12 cellular contexts compared by ENCODE assay signal in the genomic region with DNA sequence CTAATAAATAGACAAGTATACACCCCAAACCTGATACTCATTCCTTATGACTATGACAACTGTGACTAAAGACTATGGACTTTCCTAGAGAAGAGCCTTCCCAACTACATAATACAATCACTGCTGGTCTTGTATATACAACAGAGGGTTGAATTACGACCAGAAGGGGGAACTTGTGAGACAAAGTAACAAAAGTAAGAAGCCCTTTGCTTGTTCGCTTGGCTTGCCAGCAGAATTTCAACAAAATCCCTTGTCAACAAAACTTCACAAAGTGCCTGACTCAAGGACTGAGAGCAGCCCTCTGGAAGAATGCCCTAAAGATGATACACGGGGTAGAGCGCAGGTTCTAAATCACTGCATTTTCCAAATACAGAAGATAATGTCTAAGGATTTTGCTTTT.
A peak's percentile ranks its signal among the peaks of the same experiment; 100 is the strongest.
DNase-seq lines count a peak whose midpoint lies in the region; ATAC-seq and TF ChIP-seq lines count a peak whose summit lies in the region.
"Had no signal": no experiment of that assay in that cellular context is flagged by ENCODE, and none has a peak within 500 bp of the region (broad histone marks: within the 10 kb centered on the region; RNA-seq: fewer than 3 reads in every experiment).

No MANE protein-coding gene starts in this region.

- no peak overlapping the region for H3K9ac ChIP-seq in OCI-LY3 (ENCODE audit: low read length)
- H3K9ac ChIP-seq: BLaER1 treated with 17β-estradiol and CSF1 and Interleukin-3, amounts not matched to agents 10 nM and 100 nM had no signal

- no peaks in the 10 kb centered on the region for H3K36me3 Mint-ChIP-seq in effector memory CD8-positive, alpha-beta T cell (ENCODE audit: insufficient read depth)

- H3K4me3 Mint-ChIP-seq in effector memory CD8-positive, alpha-beta T cell = no peak overlapping the region
- H3K4me3 Mint-ChIP-seq: stimulated activated naive CD8-positive, alpha-beta T cell treated with anti-CD3 and anti-CD28 coated beads, Interleukin-15, Interleukin-2, amounts not matched to agents 100 ng/mL and 50 ng/mL, for 24 hours had no signal

- ATAC-seq in Right ventricle myocardium superior (ENCODE audit: poor library complexity) = peak; percentile 12
- no peak for ATAC-seq in heart left ventricle
- ATAC-seq in GM18867 (IDR thresholded peaks at IDR 0.05; ENCODE audit: unreplicated experiment) = no peak
- no peak for ATAC-seq in effector memory CD8-positive, alpha-beta T cell (replicated peaks)
- ATAC-seq in GM19397 (IDR thresholded peaks at IDR 0.05; ENCODE audit: unreplicated experiment) = no peak
- ATAC-seq: sciatic nerve had no signal

- H3K4me3 ChIP-seq in heart left ventricle = no peak overlapping the region
- H3K4me3 ChIP-seq in OCI-LY3 (ENCODE audit: low read length) = no peak overlapping the region
- H3K4me3 ChIP-seq in fibroblast of pulmonary artery (replicated peaks; ENCODE audit: low read depth, low read length) = no peak overlapping the region
- no peak overlapping the region for H3K4me3 ChIP-seq in thyroid gland (replicated peaks in 1 of 3)
- H3K4me3 ChIP-seq: BLaER1 treated with 17β-estradiol and CSF1 and Interleukin-3, amounts not matched to agents 10 nM and 100 nM had no signal

- H3K4me1 Mint-ChIP-seq in effector memory CD8-positive, alpha-beta T cell (ENCODE audit: low read depth in 2 of 2) = no peaks in the 10 kb centered on the region

- peaks cover 0 to 14% (median 4%) of the 10 kb centered on the region in 12 donors for H3K4me1 ChIP-seq in heart left ventricle
- H3K4me1 ChIP-seq in OCI-LY3 (ENCODE audit: low read length) = peaks cover 6% of the 10 kb centered on the region; the same call in 1 of the 2 replicates
- H3K4me1 ChIP-seq in thyroid gland = peaks cover 16 to 27% of the 10 kb centered on the region in 2 donors

- intact Hi-C loops in Right ventricle myocardium superior (cut with DNase I) = no loop called here
- intact Hi-C loops in heart left ventricle (cut with DNase I) = no loop called here
- intact Hi-C loops in thyroid gland (cut with DNase I) = no loop called here

- H3K79me2 ChIP-seq in OCI-LY3 (ENCODE audit: low read length) = no peaks in the 10 kb centered on the region

- no peak overlapping the region for H3K27ac ChIP-seq in heart left ventricle
- no peak overlapping the region for H3K27ac ChIP-seq in OCI-LY3 (ENCODE audit: low read length)
- H3K27ac ChIP-seq in thyroid gland = peak overlapping the region in 2 of 3 donors; percentile 22 to 27
- H3K27ac ChIP-seq: BLaER1 treated with 17β-estradiol and CSF1 and Interleukin-3, amounts not matched to agents 10 nM and 100 nM had no signal

- whole genome bisulfite sequencing in heart left ventricle, 4 donors = 60 to 69% (median 65%) methylated on average over 4 of the region's 4 CpGs
- WGBS in thyroid gland, 2 donors = 38 to 40% methylated on average over 4 of the region's 4 CpGs

- H3K9me3 Mint-ChIP-seq in effector memory CD8-positive, alpha-beta T cell = no peaks in the 10 kb centered on the region
- H3K9me3 Mint-ChIP-seq: stimulated activated naive CD8-positive, alpha-beta T cell treated with anti-CD3 and anti-CD28 coated beads, Interleukin-15, Interleukin-2, amounts not matched to agents 100 ng/mL and 50 ng/mL, for 24 hours had no signal

- no peaks in the 10 kb centered on the region for H4K20me1 ChIP-seq in OCI-LY3 (ENCODE audit: insufficient read depth, low read length)
- H4K20me1 ChIP-seq: BLaER1 treated with 17β-estradiol and CSF1 and Interleukin-3, amounts not matched to agents 10 nM and 100 nM had no signal

- TF ChIP-seq CTCF in heart left ventricle (IDR thresholded peaks at IDR 0.05) = peak in 6 of 12 donors; percentile 8 to 37 (median 14)
- peak; percentile 46 for TF ChIP-seq CTCF in OCI-LY3 (IDR thresholded peaks at IDR 0.05; ENCODE audit: low read depth, low read length)
- peak; percentile 30 for TF ChIP-seq CTCF in fibroblast of pulmonary artery (IDR thresholded peaks at IDR 0.05; ENCODE audit: low read length, missing control alignments)
- TF ChIP-seq CTCF in thyroid gland (IDR thresholded peaks at IDR 0.05) = peak in 3 of 6 experiments; percentile 41 to 45 (median 44)

- no peak overlapping the region for H3K27ac Mint-ChIP-seq in effector memory CD8-positive, alpha-beta T cell
- H3K27ac Mint-ChIP-seq: stimulated activated naive CD8-positive, alpha-beta T cell treated with anti-CD3 and anti-CD28 coated beads, Interleukin-15, Interleukin-2, amounts not matched to agents 100 ng/mL and 50 ng/mL, for 24 hours had no signal

- H3K9me3 ChIP-seq in heart left ventricle (no peaks in the 10 kb centered on the region), OCI-LY3 (ENCODE audit: insufficient read depth, low read length) (no peaks in the 10 kb centered on the region), thyroid gland (no peaks in the 10 kb centered on the region)

- TF ChIP-seq POLR2A in heart left ventricle (IDR thresholded peaks at IDR 0.05) (no peak), thyroid gland (IDR thresholded peaks at IDR 0.05) (no peak)

- H2AFZ ChIP-seq in OCI-LY3 (ENCODE audit: low read depth, low read length) = no peak overlapping the region

- DNase-seq in Right ventricle myocardium superior (no peak), heart left ventricle (no peak), fibroblast of pulmonary artery (ENCODE audit: low read depth) (peak; percentile 49), thyroid gland (peak; percentile 58 to 60)
- no peak for DNase-seq in effector memory CD8-positive, alpha-beta T cell
- DNase-seq: NCI-H226 had no signal

- H3K36me3 ChIP-seq in heart left ventricle = no peaks in the 10 kb centered on the region
- no peaks in the 10 kb centered on the region for H3K36me3 ChIP-seq in OCI-LY3 (replicated peaks; ENCODE audit: low read depth, low read length)
- H3K36me3 ChIP-seq in thyroid gland = no peaks in the 10 kb centered on the region
- H3K36me3 ChIP-seq: BLaER1 treated with 17β-estradiol and CSF1 and Interleukin-3, amounts not matched to agents 10 nM and 100 nM had no signal

- H3K27me3 ChIP-seq in heart left ventricle = no peaks in the 10 kb centered on the region
- peaks cover 31% of the 10 kb centered on the region; the same call in 1 of the 2 replicates for H3K27me3 ChIP-seq in OCI-LY3 (ENCODE audit: low read depth, low read length)
- no peaks in the 10 kb centered on the region for H3K27me3 ChIP-seq in thyroid gland
- H3K27me3 ChIP-seq: BLaER1 treated with 17β-estradiol and CSF1 and Interleukin-3, amounts not matched to agents 10 nM and 100 nM had no signal

- H3K4me2 ChIP-seq in OCI-LY3 (ENCODE audit: low read length) = no peak overlapping the region
- H3K4me2 ChIP-seq: BLaER1 treated with 17β-estradiol and CSF1 and Interleukin-3, amounts not matched to agents 10 nM and 100 nM had no signal

- no peaks in the 10 kb centered on the region for H3K27me3 Mint-ChIP-seq in effector memory CD8-positive, alpha-beta T cell

Comparison
In these comparisons a context has a peak if more than half of its experiments do, and no peak if none do; other contexts are left out.
1. DNase-seq: peak in fibroblast of pulmonary artery (single experiment) and thyroid gland (2 of 2); none in Right ventricle myocardium superior (single experiment), heart left ventricle (0 of 5) and effector memory CD8-positive, alpha-beta T cell (0 of 3).
2. H3K27ac ChIP-seq: peak in thyroid gland (2 of 3); none in heart left ventricle (0 of 12) and OCI-LY3 (single experiment).